ENCODE assay signal across 27 cellular contexts in the genomic region with DNA sequence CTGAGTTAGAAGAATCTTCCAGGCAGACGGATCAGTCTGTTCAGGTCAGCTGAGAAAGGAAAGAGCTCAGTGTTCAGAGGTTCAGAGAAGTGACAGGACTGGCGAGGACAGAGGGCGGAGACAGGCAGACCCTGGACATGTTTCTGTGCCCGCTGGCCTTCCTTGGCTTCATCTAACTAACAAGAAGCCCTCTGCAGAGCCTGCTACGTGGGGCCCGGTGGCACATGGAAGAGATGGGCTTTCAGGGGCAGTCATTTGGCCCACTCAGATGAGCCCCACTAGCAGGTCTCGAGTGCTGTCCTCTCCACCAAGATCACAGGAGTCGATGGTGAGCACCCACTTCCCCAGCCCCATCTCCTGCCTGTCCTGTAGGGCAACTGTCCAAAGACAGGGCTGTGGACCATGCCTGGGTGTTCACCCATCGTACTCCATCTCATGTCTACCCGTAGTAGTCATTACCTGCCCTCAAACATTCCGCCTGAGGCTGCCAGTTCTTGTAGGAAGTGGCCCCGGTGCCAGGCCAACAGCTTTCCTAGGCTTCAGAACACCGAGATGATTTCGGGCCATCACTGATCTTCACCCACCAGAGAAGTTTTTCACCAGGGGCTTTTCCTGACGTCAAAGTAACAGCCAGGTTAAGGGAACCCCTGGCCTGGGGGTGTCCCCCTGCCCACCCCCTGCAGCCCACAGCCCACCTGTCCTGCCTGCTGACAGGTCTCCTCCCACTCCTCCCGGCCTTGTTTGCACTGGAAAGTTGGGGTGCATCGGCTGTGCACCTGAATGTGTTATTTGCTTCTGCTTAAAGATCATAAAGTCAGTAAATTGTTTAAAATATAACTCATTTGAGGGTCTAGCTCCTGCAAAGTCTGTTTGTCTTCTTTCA. TPM values are rescaled to one million over a fixed set of nuclear protein-coding genes. Genes with fewer than 3 reads are reported as not detected.
"Had no signal": no experiment of that assay in that cellular context is flagged by ENCODE, and none has a peak within 500 bp of the region (broad histone marks: within the 10 kb centered on the region; RNA-seq: fewer than 3 reads in every experiment).

No MANE protein-coding gene starts in this region.

- H3K36me3 ChIP-seq: breast epithelium, SJCRH30 had no signal

- H3K36me3 Mint-ChIP-seq: activated naive CD8-positive, alpha-beta T cell treated with anti-CD3 and anti-CD28 coated beads, Interleukin-2, amount 10 ng/mL, durations not matched to agents 7 days and 5 days had no signal

- H3K4me1 Mint-ChIP-seq: activated CD4-positive, alpha-beta memory T cell treated with anti-CD3 and anti-CD28 coated beads, Interleukin-2, amount 10 ng/mL, durations not matched to agents 7 days and 5 days; activated CD4-positive, alpha-beta T cell treated with anti-CD3 and anti-CD28 coated beads for 36 hours; activated naive CD8-positive, alpha-beta T cell treated with anti-CD3 and anti-CD28 coated beads, Interleukin-2, amount 10 ng/mL, durations not matched to agents 7 days and 5 days had no signal

- ATAC-seq: activated CD4-positive, alpha-beta T cell treated with anti-CD3 and anti-CD28 coated beads for 36 hours; Panc1 had no signal

- H3K4me3 ChIP-seq: breast epithelium, MG63, SJCRH30 had no signal

- DNase-seq: activated CD4-positive, alpha-beta memory T cell treated with anti-CD3 and anti-CD28 coated beads, Interleukin-2, amount 10 ng/mL, durations not matched to agents 7 days and 5 days; activated CD4-positive, alpha-beta T cell treated with anti-CD3 and anti-CD28 coated beads for 36 hours; activated CD4-positive, alpha-beta T cell treated with anti-CD3 and anti-CD28 coated beads, Interleukin-2, amount 50 U/mL, for 1 hour; activated CD8-positive, alpha-beta memory T cell treated with anti-CD3 and anti-CD28 coated beads, Interleukin-2, amount 50 U/mL, for 4 hours; activated naive CD4-positive, alpha-beta T cell treated with anti-CD3 and anti-CD28 coated beads, Interleukin-2, amount 50 U/mL, for 16 hours; activated naive CD8-positive, alpha-beta T cell treated with anti-CD3 and anti-CD28 coated beads, Interleukin-2, amount 10 ng/mL, durations not matched to agents 7 days and 5 days; activated T-cell treated with anti-CD3 and anti-CD28 coated beads, Interleukin-2, amount 50 U/mL, for 1 hour; MG63; MV-4-11; NCI-H1105; NCI-H1436 treated with DMSO at 0.1 percent for 48 hours; NCI-H187; NCI-H345; NCI-H510A; NCI-H526 treated with DMSO at 0.1 percent for 48 hours; NCI-H82; Right ventricle myocardium superior; SJCRH30; SK-N-SH; T-helper 1 cell had no signal

- H3K4me3 Mint-ChIP-seq: activated CD4-positive, alpha-beta memory T cell treated with anti-CD3 and anti-CD28 coated beads, Interleukin-2, amount 10 ng/mL, durations not matched to agents 7 days and 5 days; activated CD4-positive, alpha-beta T cell treated with anti-CD3 and anti-CD28 coated beads for 36 hours; activated naive CD8-positive, alpha-beta T cell treated with anti-CD3 and anti-CD28 coated beads, Interleukin-2, amount 10 ng/mL, durations not matched to agents 7 days and 5 days had no signal

- H3K9ac ChIP-seq: SK-N-SH had no signal

- H3K4me1 ChIP-seq: breast epithelium, SJCRH30 had no signal

- H3K27ac Mint-ChIP-seq: activated CD4-positive, alpha-beta memory T cell treated with anti-CD3 and anti-CD28 coated beads, Interleukin-2, amount 10 ng/mL, durations not matched to agents 7 days and 5 days; activated CD4-positive, alpha-beta T cell treated with anti-CD3 and anti-CD28 coated beads for 36 hours; activated naive CD8-positive, alpha-beta T cell treated with anti-CD3 and anti-CD28 coated beads, Interleukin-2, amount 10 ng/mL, durations not matched to agents 7 days and 5 days had no signal

- H3K27ac ChIP-seq: RWPE1, SJCRH30, VCaP had no signal

- H3K4me2 ChIP-seq: SK-N-SH had no signal

- H3K9me3 ChIP-seq: breast epithelium, MG63, SJCRH30, SK-N-SH had no signal

- H3K9me3 Mint-ChIP-seq: activated CD4-positive, alpha-beta memory T cell treated with anti-CD3 and anti-CD28 coated beads, Interleukin-2, amount 10 ng/mL, durations not matched to agents 7 days and 5 days had no signal

- H3K27me3 ChIP-seq: breast epithelium, MG63, SJCRH30 had no signal

RNA-seq across cellular contexts. Expression of gene IRX2, which starts 14.0 kb away (rescaled TPM):
- total RNA-seq: activated CD4-positive, alpha-beta memory T cell treated with anti-CD3 and anti-CD28 coated beads, Interleukin-2, amount 10 ng/mL, durations not matched to agents 7 days and 5 days; activated CD4-positive, alpha-beta T cell treated with anti-CD3 and anti-CD28 coated beads for 36 hours; activated CD8-positive, alpha-beta memory T cell treated with anti-CD3 and anti-CD28 coated beads for 36 hours; activated naive CD8-positive, alpha-beta T cell treated with anti-CD3 and anti-CD28 coated beads, Interleukin-2, amount 10 ng/mL, durations not matched to agents 7 days and 5 days; OCI-LY7; T-helper 2 cell treated with Interferon-gamma antibody and Interleukin-4, amounts not matched to agents 100 ng/mL and 5 ng/mL, for 36 hours had no signal
- polyA plus RNA-seq: SK-N-SH had no signal
